8 cellular contexts compared by ENCODE assay signal in the genomic region with DNA sequence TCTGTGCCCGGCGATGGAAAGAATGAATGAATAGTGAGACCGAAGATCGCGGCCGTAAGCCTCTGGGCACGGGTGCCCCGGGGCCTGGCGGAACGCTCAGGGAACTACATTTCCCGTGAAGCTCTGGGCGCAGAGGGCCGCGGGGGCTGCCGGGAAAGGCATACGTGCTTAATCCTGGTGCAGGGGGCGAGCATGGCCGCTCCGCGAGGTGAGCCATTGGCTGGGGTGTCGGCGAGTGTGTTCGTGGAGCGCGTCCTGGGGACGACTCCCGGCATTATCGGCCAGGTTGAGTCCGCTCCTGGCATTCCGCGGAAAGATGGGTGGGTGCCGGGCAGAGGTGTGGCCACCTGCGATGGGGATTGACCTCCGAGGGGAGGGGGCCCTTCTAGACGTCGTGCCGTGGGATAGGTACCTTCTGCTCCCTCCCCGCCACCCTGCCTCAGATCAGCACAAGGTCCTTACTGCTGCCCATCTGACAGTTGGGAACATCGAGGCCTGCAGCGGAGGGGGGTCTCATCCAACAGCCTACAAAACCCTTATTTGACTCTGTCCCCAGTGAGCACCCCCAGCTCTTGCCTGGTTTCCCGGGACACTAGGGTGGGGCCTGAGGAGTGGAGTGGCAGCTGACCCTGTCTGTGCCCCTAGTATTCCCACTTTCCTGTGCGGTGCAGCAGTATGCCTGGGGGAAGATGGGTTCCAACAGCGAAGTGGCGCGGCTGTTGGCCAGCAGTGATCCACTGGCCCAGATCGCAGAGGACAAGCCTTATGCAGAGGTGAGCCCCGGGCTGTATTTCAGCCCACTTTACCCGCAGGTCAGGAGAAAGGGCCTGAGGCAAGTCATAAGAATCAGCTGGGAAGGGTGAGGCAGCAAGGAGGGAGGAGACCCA. TPM values are rescaled to one million over a fixed set of nuclear protein-coding genes. Genes with fewer than 3 reads are reported as not detected.
DNase-seq lines count a peak whose midpoint lies in the region; ATAC-seq and TF ChIP-seq lines count a peak whose summit lies in the region.

A gene with protein sequence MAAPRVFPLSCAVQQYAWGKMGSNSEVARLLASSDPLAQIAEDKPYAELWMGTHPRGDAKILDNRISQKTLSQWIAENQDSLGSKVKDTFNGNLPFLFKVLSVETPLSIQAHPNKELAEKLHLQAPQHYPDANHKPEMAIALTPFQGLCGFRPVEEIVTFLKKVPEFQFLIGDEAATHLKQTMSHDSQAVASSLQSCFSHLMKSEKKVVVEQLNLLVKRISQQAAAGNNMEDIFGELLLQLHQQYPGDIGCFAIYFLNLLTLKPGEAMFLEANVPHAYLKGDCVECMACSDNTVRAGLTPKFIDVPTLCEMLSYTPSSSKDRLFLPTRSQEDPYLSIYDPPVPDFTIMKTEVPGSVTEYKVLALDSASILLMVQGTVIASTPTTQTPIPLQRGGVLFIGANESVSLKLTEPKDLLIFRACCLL (plus strand): TSS at position 161 of the 887 bp plus-strand sequence. CDS start 32 bp downstream, at position 193.

- H3K36me3 ChIP-seq in left ventricle myocardium inferior (peaks cover 20% of the 10 kb centered on the region), prostate gland (no peaks in the 10 kb centered on the region), upper lobe of right lung (no peaks in the 10 kb centered on the region)

- TF ChIP-seq CTCF in GM12875 (IDR thresholded peaks at IDR 0.05; ENCODE audit: borderline replicate concordance, insufficient read depth, low read depth, low read length) (no peak), left ventricle myocardium inferior (IDR thresholded peaks at IDR 0.05; ENCODE audit: borderline replicate concordance) (peak; percentile 24), prostate gland (IDR thresholded peaks at IDR 0.05) (peak in 3 of 4 experiments; percentile 22 to 56 (median 48)), upper lobe of right lung (IDR thresholded peaks at IDR 0.05) (no peak)

- H3K4me1 ChIP-seq in left ventricle myocardium inferior = peaks cover 52% of the 10 kb centered on the region
- no peaks in the 10 kb centered on the region for H3K4me1 ChIP-seq in prostate gland (replicated peaks)
- peaks cover 15% of the 10 kb centered on the region for H3K4me1 ChIP-seq in upper lobe of right lung

- peak; percentile 52 for TF ChIP-seq POLR2A in prostate gland (IDR thresholded peaks at IDR 0.05)

- under 1% methylated on average over 41 of the region's 48 CpGs for WGBS in prostate gland

- intact Hi-C loops in T-helper 2 cell treated with Interferon-gamma antibody and Interleukin-4, amounts not matched to agents 100 ng/mL and 5 ng/mL, for 36 hours (cut with micrococcal nuclease) = loop anchor here (1.0 to 2.0 kb wide), 2 partner anchors 17 kb away; a partner anchor contains a TSS
- intact Hi-C loops in left ventricle myocardium inferior (cut with micrococcal nuclease) = no loop called here
- intact Hi-C loops in prostate gland (cut with DNase I) = no loop called here
- intact Hi-C loops in upper lobe of right lung (cut with DNase I) = no loop called here

- H3K27me3 ChIP-seq in left ventricle myocardium inferior (ENCODE audit: low read depth) = no peaks in the 10 kb centered on the region
- no peaks in the 10 kb centered on the region for H3K27me3 ChIP-seq in prostate gland (replicated peaks; ENCODE audit: insufficient read depth)
- no peaks in the 10 kb centered on the region for H3K27me3 ChIP-seq in upper lobe of right lung

- peak within 1 kb of the TSS; percentile 93 for H3K27ac ChIP-seq in left ventricle myocardium inferior (replicated peaks)
- peak within 1 kb of the TSS; percentile 69 to 81 for H3K27ac ChIP-seq in prostate gland
- H3K27ac ChIP-seq in upper lobe of right lung = peak within 1 kb of the TSS; percentile 73

- ATAC-seq in HG02642 (IDR thresholded peaks at IDR 0.05; ENCODE audit: poor library complexity, unreplicated experiment) (peak; percentile 95), upper lobe of right lung (peak; percentile 97)

- H3K9me3 ChIP-seq in left ventricle myocardium inferior (replicated peaks) = no peaks in the 10 kb centered on the region
- no peaks in the 10 kb centered on the region for H3K9me3 ChIP-seq in prostate gland
- no peaks in the 10 kb centered on the region for H3K9me3 ChIP-seq in upper lobe of right lung

- H3K4me3 ChIP-seq in GM12875 (ENCODE audit: low read depth, low read length) (peak within 1 kb of the TSS; percentile 94), left ventricle myocardium inferior (peak within 1 kb of the TSS; percentile 96), prostate gland (peak within 1 kb of the TSS; percentile 87 to 92), upper lobe of right lung (peak within 1 kb of the TSS; percentile 92)

- peak; percentile 15 for DNase-seq in NCI-H1436 treated with DMSO at 0.1 percent for 48 hours (lab: John Stamatoyannopoulos, UW)
- peak; percentile 22 to 93 (median 77) for DNase-seq in amygdala (lab: John Stamatoyannopoulos, UW)
- DNase-seq in left ventricle myocardium inferior = peak; percentile 88
- DNase-seq in prostate gland (ENCODE audit: low spot score) = peak; percentile 77
- DNase-seq in upper lobe of right lung = peak; percentile 94

RNA-seq across cellular contexts. Expression of the gene that starts here (rescaled TPM):
- total RNA-seq in T-helper 2 cell treated with Interferon-gamma antibody and Interleukin-4, amounts not matched to agents 100 ng/mL and 5 ng/mL, for 36 hours = 67.2 and 69.0 TPM in 2 replicates
- total RNA-seq in left ventricle myocardium inferior (52.3 TPM), prostate gland (10 to 100 TPM; 48.5 to 91.4 TPM), upper lobe of right lung (26.7 TPM)

Comparison
In these comparisons a context has a peak if more than half of its experiments do, and no peak if none do; other contexts are left out.
1. Peak in every context shown above with its lines: DNase-seq, ATAC-seq, H3K4me3 ChIP-seq and H3K27ac ChIP-seq.
2. CTCF ChIP-seq: peak in left ventricle myocardium inferior (single experiment) and prostate gland (3 of 4); none in GM12875 (single experiment) and upper lobe of right lung (single experiment).
3. DNase-seq: peak in every context shown above with its lines; median percentile 94 in upper lobe of right lung; 88 in left ventricle myocardium inferior; 77 in amygdala; 77 in prostate gland; 15 in NCI-H1436 treated with DMSO at 0.1 percent for 48 hours.